In the genomic region with DNA sequence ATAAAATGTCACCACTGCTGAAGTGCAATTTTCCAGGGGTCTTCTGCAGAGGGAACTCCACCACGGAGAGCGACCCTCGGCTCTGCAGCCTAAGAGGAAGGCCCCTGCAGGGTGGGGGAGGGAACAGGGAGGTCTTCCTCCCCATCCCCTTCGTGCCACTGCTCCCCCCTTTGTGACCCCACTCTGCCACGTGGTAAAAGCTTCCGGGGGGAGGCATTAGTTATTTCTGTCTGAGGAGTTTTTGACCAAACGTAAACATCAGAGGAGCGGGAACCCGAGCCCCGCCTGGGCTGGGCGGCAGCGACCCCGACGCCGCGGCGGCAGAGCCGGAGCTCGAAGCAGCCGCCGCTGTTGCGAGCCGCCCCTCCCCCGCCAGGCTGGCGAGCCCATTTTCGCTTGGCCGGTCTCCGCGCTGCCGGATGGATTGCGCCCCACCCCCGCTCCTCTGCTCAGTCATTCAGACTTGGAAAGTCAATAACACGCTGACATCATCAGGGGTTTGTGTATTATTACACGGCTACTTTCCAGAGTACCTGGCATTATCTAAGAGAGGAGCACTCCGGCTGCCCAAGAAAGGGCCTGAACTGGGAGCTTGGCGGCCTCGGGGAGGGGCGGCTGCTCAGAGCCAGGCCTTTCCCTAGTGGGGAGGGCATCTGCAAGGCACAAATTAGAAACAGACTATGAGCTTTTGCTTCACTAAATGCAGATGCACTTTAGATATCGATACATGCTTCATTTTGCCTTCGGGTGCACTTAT, we compare ENCODE assay signal across 8 cellular contexts.
DNase-seq lines count a peak whose midpoint lies in the region; ATAC-seq and TF ChIP-seq lines count a peak whose summit lies in the region.

No MANE protein-coding gene starts in this region.

- BruUV-seq in PC-9 (replicated peaks; lab: Mats Ljungman, UMichigan): no TSS peak

- H3K27me3 ChIP-seq in PC-9 (ENCODE audit: insufficient read depth, low read depth) (no peaks in the 10 kb centered on the region), muscle layer of duodenum (ENCODE audit: low read depth, low read length) (no peaks in the 10 kb centered on the region)

- intact Hi-C loops in PC-9 (cut with micrococcal nuclease; ENCODE audit: unreplicated experiment): loop anchor here (1.0 to 10.0 kb wide), 19 partner anchors 73 to 1026 kb away; partner anchors contain the start of gene TBL1XR1

- POLR2A ChIA-PET in PC-9 (lab: Charles Lee; ENCODE audit: unreplicated experiment): interaction anchor here (0.6 to 1.0 kb wide), 8 partner anchors 73 to 390 kb away, joined by 3 to 28 read pairs (median 6); partner anchors contain the start of gene TBL1XR1

- ATAC-seq in GM21723 (IDR thresholded peaks at IDR 0.05; ENCODE audit: unreplicated experiment) (peak; percentile 73), esophagus mucosa (peak; percentile 94)

- H3K4me3 ChIP-seq in PC-9 (peak overlapping the region; percentile 49), muscle layer of duodenum (ENCODE audit: low read depth in 1 of 2, low read length in 2 of 2) (peak overlapping the region; percentile 52 to 59)

- H3K9me3 ChIP-seq in PC-9 (ENCODE audit: insufficient read depth, low read depth) (no peaks in the 10 kb centered on the region), muscle layer of duodenum (ENCODE audit: control insufficient read depth in 1 of 2, low read length in 2 of 2) (no peaks in the 10 kb centered on the region)

- H3K27ac ChIP-seq in PC-9: peak overlapping the region; percentile 96
- H3K27ac ChIP-seq in muscle layer of duodenum (ENCODE audit: low read length): peak overlapping the region; percentile 97

- no peak for TF ChIP-seq CTCF in PC-9 (conservative IDR thresholded peaks at IDR 0.05)

- DNase-seq in DMS53 (lab: John Stamatoyannopoulos, UW) (peak; percentile 99), KBM-7 (peak; percentile 96), PC-9 (peak; percentile 98)
- peak; percentile 96 to 97 for DNase-seq in activated T-cell treated with anti-CD3 and anti-CD28 coated beads, Interleukin-2, amount 50 U/mL, for 48 hours
- DNase-seq in stimulated activated CD8-positive, alpha-beta memory T cell treated with anti-CD3 and anti-CD28 coated beads, Interleukin-7, amount 100 ng/mL, for 24 hours (ENCODE audit: low read depth): peak; percentile 91

- no peaks in the 10 kb centered on the region for H3K9me2 ChIP-seq in PC-9 (ENCODE audit: insufficient read depth)

- in situ Hi-C loops in KBM-7 (cut with MboI; ENCODE audit: low pct_unique_long_range_greater_than_20kb, low sequenced_read_pairs): loop anchor here (10.0 kb wide), 1 partner anchor 165 kb away; the partner anchor contains the start of gene TBL1XR1

- CTCF ChIA-PET in PC-9 (lab: Charles Lee): interaction anchor here (0.6 to 1.0 kb wide), 4 partner anchors 14 to 309 kb away, joined by 3 to 6 read pairs (median 4); partner anchors contain the start of gene TBL1XR1

- H3K36me3 ChIP-seq in PC-9 (ENCODE audit: low read depth): no peaks in the 10 kb centered on the region
- no peaks in the 10 kb centered on the region for H3K36me3 ChIP-seq in muscle layer of duodenum (ENCODE audit: control insufficient read depth in 1 of 2, insufficient read depth in 2 of 2, low read length in 2 of 2)

- no peaks in the 10 kb centered on the region for H3K79me2 ChIP-seq in PC-9 (ENCODE audit: low read depth)

- peak overlapping the region; percentile 80 for H3K4me2 ChIP-seq in PC-9

- peaks cover 70% of the 10 kb centered on the region for H3K4me1 ChIP-seq in PC-9 (replicated peaks; ENCODE audit: insufficient read depth)
- peaks cover 37 to 48% of the 10 kb centered on the region in 2 donors for H3K4me1 ChIP-seq in muscle layer of duodenum (ENCODE audit: control insufficient read depth in 1 of 2, insufficient read depth in 2 of 2, low read length in 2 of 2)

- H4K20me1 ChIP-seq in PC-9 (ENCODE audit: insufficient read depth): no peaks in the 10 kb centered on the region

- peak overlapping the region; percentile 50; the same call in 1 of the 2 replicates for H2AFZ ChIP-seq in PC-9

- peaks cover 53% of the 10 kb centered on the region for H3F3A ChIP-seq in PC-9 (ENCODE audit: insufficient read depth, low read depth)

Comparison
In these comparisons a context has a peak if more than half of its experiments do, and no peak if none do; other contexts are left out.
1. Peak in every context shown above with its lines: DNase-seq, ATAC-seq, H3K4me3 ChIP-seq and H3K27ac ChIP-seq.